2 cellular contexts compared by ENCODE assay signal in genomic region chr11:61956191-61957027, GRCh38.
TF ChIP-seq lines count a peak whose summit lies in the region.

No MANE protein-coding gene starts in this region.

TF ChIP-seq in WTC11, 78 proteins besides CTCF, POLR2A, EP300 and RAD21:
- TF ChIP-seq NR2C2 (CRISPR knock-in tag; IDR thresholded peaks at IDR 0.05) (no peak), ELF4 (CRISPR knock-in tag; IDR thresholded peaks at IDR 0.05; ENCODE audit: low read depth) (no peak), CBFB (CRISPR knock-in tag; IDR thresholded peaks at IDR 0.05; ENCODE audit: low read depth) (no peak), ZNF671 (CRISPR knock-in tag; IDR thresholded peaks at IDR 0.05) (no peak), HMGA2 (CRISPR knock-in tag; IDR thresholded peaks at IDR 0.05) (no peak), MYBL2 (CRISPR knock-in tag; IDR thresholded peaks at IDR 0.05) (no peak), AR (CRISPR knock-in tag; IDR thresholded peaks at IDR 0.05) (no peak), ZNF219 (CRISPR knock-in tag; IDR thresholded peaks at IDR 0.05; ENCODE audit: borderline replicate concordance) (no peak), GRHL2 (CRISPR knock-in tag; IDR thresholded peaks at IDR 0.05; ENCODE audit: insufficient replicate concordance, severe bottlenecking) (no peak), ZNF423 (CRISPR knock-in tag; IDR thresholded peaks at IDR 0.05) (no peak), ZNF425 (CRISPR knock-in tag; conservative IDR thresholded peaks at IDR 0.05) (no peak), ZNF317 (CRISPR knock-in tag; IDR thresholded peaks at IDR 0.05; ENCODE audit: borderline replicate concordance, low read depth) (no peak), MXD4 (CRISPR knock-in tag; IDR thresholded peaks at IDR 0.05; ENCODE audit: borderline replicate concordance) (no peak), TP53 (CRISPR knock-in tag; IDR thresholded peaks at IDR 0.05) (no peak), ATF3 (CRISPR knock-in tag; conservative IDR thresholded peaks at IDR 0.05) (no peak), NFE2L1 (CRISPR knock-in tag; IDR thresholded peaks at IDR 0.05) (no peak)

TF ChIP-seq in SK-N-SH, 30 proteins besides CTCF, POLR2A, EP300 and RAD21:
- TF ChIP-seq TEAD4 (IDR thresholded peaks at IDR 0.05; ENCODE audit: borderline replicate concordance, insufficient read depth) = no peak
- TF ChIP-seq POLR2AphosphoS5 (IDR thresholded peaks at IDR 0.05; ENCODE audit: low read depth, low read length) = no peak
- TF ChIP-seq CHD2 (IDR thresholded peaks at IDR 0.05; ENCODE audit: low read length, partially characterized antibody) = no peak
- TF ChIP-seq MEF2A (IDR thresholded peaks at IDR 0.05; ENCODE audit: borderline replicate concordance, low read depth) = no peak
- no peak for TF ChIP-seq GABPA (IDR thresholded peaks at IDR 0.05; ENCODE audit: low read depth)
- TF ChIP-seq TCF12 (IDR thresholded peaks at IDR 0.05) = no peak
- no peak for TF ChIP-seq JUND (IDR thresholded peaks at IDR 0.05)
- TF ChIP-seq USF2 (IDR thresholded peaks at IDR 0.05; ENCODE audit: borderline replicate concordance, low read depth, low read length) = no peak
- no peak for TF ChIP-seq SIN3A (IDR thresholded peaks at IDR 0.05; ENCODE audit: borderline replicate concordance, low read depth, low read length)
- no peak for TF ChIP-seq FOSL2 (IDR thresholded peaks at IDR 0.05; ENCODE audit: borderline replicate concordance, low read depth)
- TF ChIP-seq YY1 (IDR thresholded peaks at IDR 0.05; ENCODE audit: low read depth) = no peak
- TF ChIP-seq USF1 (IDR thresholded peaks at IDR 0.05; ENCODE audit: borderline replicate concordance, low read depth) = no peak
- no peak for TF ChIP-seq NFIC (IDR thresholded peaks at IDR 0.05; ENCODE audit: borderline replicate concordance)
